ENCODE assay signal across 8 cellular contexts in the genomic region with DNA sequence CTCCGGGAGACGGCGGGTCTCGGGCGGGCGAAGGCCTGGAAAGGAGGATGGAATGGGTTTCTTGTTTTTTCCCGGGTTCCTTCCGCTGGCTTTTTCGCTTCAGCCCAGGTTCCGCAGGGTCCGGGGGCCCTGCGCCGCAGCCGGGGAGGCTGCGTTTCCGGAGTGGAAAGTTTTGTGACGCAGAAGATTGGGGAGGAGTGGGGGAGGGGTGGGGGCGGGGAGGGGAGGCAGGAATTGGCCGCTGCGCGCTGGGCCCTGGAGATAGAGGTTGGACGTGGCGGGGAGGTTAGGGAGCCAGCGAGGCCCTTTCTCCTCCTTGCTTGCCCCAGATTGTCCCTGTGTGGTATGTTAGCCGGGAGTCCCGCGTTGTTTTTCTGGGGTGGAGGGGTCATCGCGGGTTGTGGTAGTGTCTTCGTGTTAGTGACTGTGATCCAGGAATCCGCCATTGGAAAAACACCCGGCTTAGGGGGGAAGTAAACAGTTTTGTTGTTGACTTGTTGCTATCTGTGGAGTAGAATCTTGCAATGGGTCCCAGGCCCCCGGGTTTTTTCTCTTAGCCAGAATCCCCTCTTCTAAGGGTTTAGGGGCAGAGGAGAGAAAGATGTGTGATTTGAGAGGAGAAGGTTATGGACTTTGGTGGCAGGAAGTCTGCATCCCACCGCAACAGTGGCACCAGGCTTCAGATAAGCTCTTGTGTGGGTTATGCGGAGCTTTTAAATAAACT. TPM values are rescaled to one million over a fixed set of nuclear protein-coding genes. Genes with fewer than 3 reads are reported as not detected.
DNase-seq lines count a peak whose midpoint lies in the region; ATAC-seq, FAIRE-seq and TF ChIP-seq lines count a peak whose summit lies in the region.

No MANE protein-coding gene starts in this region.

- WGBS in iPS DF 6.9 (ENCODE audit: insufficient coverage, insufficient read length): no CpG with 5 or more reads among the region's 35 CpGs

- peaks cover 42 to 92% (median 60%) of the 10 kb centered on the region in 3 donors for H3K4me1 Mint-ChIP-seq in T-cell

- no peaks in the 10 kb centered on the region for H3K27me3 ChIP-seq in iPS DF 6.9 (ENCODE audit: control insufficient read depth, insufficient read depth, low read length)

- peak overlapping the region; percentile 94 to 97 (median 96) for H3K4me3 Mint-ChIP-seq in T-cell

- H3K27ac ChIP-seq in iPS DF 6.9 (ENCODE audit: low read length) (no peak overlapping the region), skin epidermis (peak overlapping the region; percentile 95 to 100 (median 99))

- peaks cover 15% of the 10 kb centered on the region for H3K36me3 Mint-ChIP-seq in T-cell

- H3K36me3 ChIP-seq in iPS DF 6.9 (ENCODE audit: control insufficient read depth, insufficient read depth, low read length): no peaks in the 10 kb centered on the region

- CTCF ChIA-PET in T-cell (lab: Charles Lee): no interaction called here

- peak; percentile 42 for DNase-seq in GM12892 (ENCODE audit: insufficient read length)
- DNase-seq in T-cell: peak in 29 of 34 experiments; percentile 21 to 74 (median 55)
- DNase-seq in anterior cingulate cortex (lab: John Stamatoyannopoulos, UW): peak in 37 of 58 donors; percentile 1 to 81 (median 52)
- DNase-seq in iPS DF 6.9 (ENCODE audit: low read depth, low spot score): no peak
- DNase-seq in H54 (ENCODE audit: insufficient read length, low spot score): no peak

- TF ChIP-seq POLR2A in GM12892 (IDR thresholded peaks at IDR 0.05; ENCODE audit: low read depth, low read length): no peak
- no peak for TF ChIP-seq POLR2A in H54 (IDR thresholded peaks at IDR 0.05; ENCODE audit: low read depth, low read length)

- FAIRE-seq in GM12892 (lab: Jason Lieb, UNC) (peak; percentile 14), H54 (lab: Jason Lieb, UNC) (no peak)

- H3K9me3 Mint-ChIP-seq in T-cell: no peaks in the 10 kb centered on the region

- peak overlapping the region; percentile 95 for H3K4me3 ChIP-seq in iPS DF 6.9 (ENCODE audit: low read length)
- peak overlapping the region; percentile 65 to 86 (median 75) for H3K4me3 ChIP-seq in skin epidermis

- POLR2A ChIA-PET in T-cell (lab: Charles Lee): interaction anchor here (0.6 to 1.6 kb wide), 4 partner anchors 32 to 1616 kb away, joined by 3 to 5 read pairs (median 4); no protein-coding TSS in a partner anchor

- H3K27ac Mint-ChIP-seq in T-cell: peak overlapping the region; percentile 100

- peak; percentile 4 for ATAC-seq in HG02981 (IDR thresholded peaks at IDR 0.05; ENCODE audit: unreplicated experiment)
- ATAC-seq in T-cell (replicated peaks in 1 of 4): peak; percentile 8 to 21 (median 12)
- ATAC-seq in GM19455 (IDR thresholded peaks at IDR 0.05; ENCODE audit: unreplicated experiment): no peak

- peaks cover 2% of the 10 kb centered on the region for H3K4me1 ChIP-seq in iPS DF 6.9 (ENCODE audit: control insufficient read depth, insufficient read depth, low read length)

- no peaks in the 10 kb centered on the region for H3K27me3 Mint-ChIP-seq in T-cell

- no peaks in the 10 kb centered on the region for H3K9me3 ChIP-seq in iPS DF 6.9 (ENCODE audit: control insufficient read depth, insufficient read depth, low read length)

RNA-seq across cellular contexts. Expression of a gene that starts 1.1 kb away (rescaled TPM):
- polyA plus RNA-seq in GM12892 (2012; ENCODE audit: missing spikeins): 141 TPM
- 1,000 to 10,000 TPM in 1 of 5 donors, 100 to 1,000 TPM in 4; 253 to 1,077 (median 367) TPM for total RNA-seq in T-cell

Comparison
In these comparisons a context has a peak if more than half of its experiments do, and no peak if none do; other contexts are left out.
1. DNase-seq: peak in GM12892 (single experiment), T-cell (29 of 34) and anterior cingulate cortex (37 of 58); none in iPS DF 6.9 (single experiment) and H54 (single experiment).